Comparison of ENCODE assay signal across 8 cellular contexts in genomic region chr6:89411269-89412070, GRCh38. TPM values are rescaled to one million over a fixed set of nuclear protein-coding genes. Genes with fewer than 3 reads are reported as not detected.
DNase-seq lines count a peak whose midpoint lies in the region; ATAC-seq lines count a peak whose summit lies in the region.

No MANE protein-coding gene starts in this region.

- intact Hi-C loops in left ventricle myocardium superior (cut with micrococcal nuclease): no loop called here

- H3K27me3 Mint-ChIP-seq in activated naive CD8-positive, alpha-beta T cell: peaks cover 8% of the 10 kb centered on the region

- H3K4me3 Mint-ChIP-seq in activated naive CD8-positive, alpha-beta T cell: peak overlapping the region; percentile 87

- H3K27ac Mint-ChIP-seq in activated naive CD8-positive, alpha-beta T cell: no peak overlapping the region

- peaks cover 19% of the 10 kb centered on the region for H3K4me1 Mint-ChIP-seq in activated naive CD8-positive, alpha-beta T cell (ENCODE audit: low read depth)

- H3K36me3 Mint-ChIP-seq in activated naive CD8-positive, alpha-beta T cell: no peaks in the 10 kb centered on the region

- DNase-seq in NCI-H82 (lab: John Stamatoyannopoulos, UW) (peak; percentile 65), NCI-H82 treated with DMSO at 0.1 percent for 48 hours (lab: John Stamatoyannopoulos, UW; ENCODE audit: unreplicated experiment) (no peak), NOMO-1 (lab: John Stamatoyannopoulos, UW; ENCODE audit: unreplicated experiment in 2 of 2) (peak; percentile 20 to 50), left ventricle myocardium superior (peak; percentile 62), retina (peak; percentile 82), GOT3 (lab: John Stamatoyannopoulos, UW) (no peak)

- peak; percentile 53 for ATAC-seq in HG02943 (IDR thresholded peaks at IDR 0.05; ENCODE audit: low read depth, unreplicated experiment)
- ATAC-seq in left ventricle myocardium superior: peak; percentile 59

- H3K9me3 Mint-ChIP-seq in activated naive CD8-positive, alpha-beta T cell (ENCODE audit: low read depth): no peaks in the 10 kb centered on the region

RNA-seq across cellular contexts. Expression of gene RRAGD, which starts 0.6 kb away (rescaled TPM):
- total RNA-seq in left ventricle myocardium superior: 160 TPM

RNA-seq across cellular contexts. Expression of gene ANKRD6, which starts 21.5 kb away (rescaled TPM):
- 21.4 TPM for total RNA-seq in left ventricle myocardium superior

RNA-seq across cellular contexts. Expression of gene UBE2J1, which starts 58.9 kb away (rescaled TPM):
- total RNA-seq in left ventricle myocardium superior: 13.6 TPM

Comparison
In these comparisons a context has a peak if more than half of its experiments do, and no peak if none do; other contexts are left out.
1. DNase-seq: peak in NCI-H82 (single experiment), NOMO-1 (2 of 2), left ventricle myocardium superior (single experiment) and retina (single experiment); none in NCI-H82 treated with DMSO at 0.1 percent for 48 hours (single experiment) and GOT3 (single experiment).